9 cellular contexts compared by ENCODE assay signal in genomic region chr10:124802313-124802675, GRCh38. TPM values are rescaled to one million over a fixed set of nuclear protein-coding genes. Genes with fewer than 3 reads are reported as not detected.
A peak's percentile ranks its signal among the peaks of the same experiment; 100 is the strongest.
DNase-seq lines count a peak whose midpoint lies in the region; ATAC-seq, FAIRE-seq and TF ChIP-seq lines count a peak whose summit lies in the region.
"Had no signal": no experiment of that assay in that cellular context is flagged by ENCODE, and none has a peak within 500 bp of the region (broad histone marks: within the 10 kb centered on the region; RNA-seq: fewer than 3 reads in every experiment).

No MANE protein-coding gene starts in this region.

- intact Hi-C loops in activated CD4-positive, alpha-beta T cell treated with anti-CD3 and anti-CD28 coated beads, Interleukin-2, amount 10 ng/mL, durations not matched to agents 24 days and 14 days (cut with micrococcal nuclease): no loop called here

- H3F3A ChIP-seq in OCI-LY1 (ENCODE audit: insufficient read depth, low read length): no peaks in the 10 kb centered on the region

- H2AFZ ChIP-seq in OCI-LY1 (ENCODE audit: low read length): no peak overlapping the region

- H3K27me3 ChIP-seq in OCI-LY1 (ENCODE audit: insufficient read depth, low read length) (no peaks in the 10 kb centered on the region), muscle layer of duodenum (ENCODE audit: low read depth, low read length) (no peaks in the 10 kb centered on the region)

- H3K4me3 Mint-ChIP-seq in activated CD4-positive, alpha-beta T cell treated with anti-CD3 and anti-CD28 coated beads, Interleukin-2, amount 10 ng/mL, durations not matched to agents 24 days and 14 days: peak overlapping the region; percentile 95

- no peaks in the 10 kb centered on the region for H3K9me2 ChIP-seq in OCI-LY1 (ENCODE audit: low read depth, low read length)

- H3K27me3 Mint-ChIP-seq in activated CD4-positive, alpha-beta T cell treated with anti-CD3 and anti-CD28 coated beads, Interleukin-2, amount 10 ng/mL, durations not matched to agents 24 days and 14 days: peaks cover 8% of the 10 kb centered on the region

- peak; percentile 74 for DNase-seq in activated CD4-positive, alpha-beta T cell treated with anti-CD3 and anti-CD28 coated beads, Interleukin-2, amount 10 ng/mL, durations not matched to agents 24 days and 14 days
- DNase-seq in activated CD4-positive, alpha-beta T cell treated with anti-CD3 and anti-CD28 coated beads, Interleukin-2, amount 50 U/mL, for 4 hours: no peak
- DNase-seq in coronary artery (ENCODE audit: low spot score): no peak
- DNase-seq in NCI-H1092 (lab: John Stamatoyannopoulos, UW): no peak
- no peak for DNase-seq in urothelium cell line (ENCODE audit: low spot score)

- H3K4me3 ChIP-seq in OCI-LY1 (ENCODE audit: low read depth, low read length, poor library complexity, severe bottlenecking) (peak overlapping the region; percentile 93), coronary artery (peak overlapping the region; percentile 87), muscle layer of duodenum (ENCODE audit: low read depth in 1 of 2, low read length in 2 of 2) (peak overlapping the region; percentile 84 to 100)

- H3K36me3 ChIP-seq in OCI-LY1 (ENCODE audit: insufficient read depth, low read length): 0 out of 2 replicates have a peak, but pooled peaks cover under 1% of the 10 kb centered on the region
- no peaks in the 10 kb centered on the region for H3K36me3 ChIP-seq in muscle layer of duodenum (ENCODE audit: control insufficient read depth in 1 of 2, insufficient read depth in 2 of 2, low read length in 2 of 2)

- H3K9ac ChIP-seq in OCI-LY1 (ENCODE audit: low read length): peak overlapping the region; percentile 91

- H3K9me3 Mint-ChIP-seq in activated CD4-positive, alpha-beta T cell treated with anti-CD3 and anti-CD28 coated beads, Interleukin-2, amount 10 ng/mL, durations not matched to agents 24 days and 14 days: no peaks in the 10 kb centered on the region

- no peak for FAIRE-seq in urothelium cell line (lab: Jason Lieb, UNC)
- FAIRE-seq: frontal cortex had no signal

- H4K20me1 ChIP-seq in OCI-LY1 (ENCODE audit: insufficient read depth, low read length): no peaks in the 10 kb centered on the region

- ATAC-seq in HG02840 (IDR thresholded peaks at IDR 0.05; ENCODE audit: low FRiP score, unreplicated experiment): peak; percentile 40

- TF ChIP-seq CTCF in OCI-LY1 (IDR thresholded peaks at IDR 0.05; ENCODE audit: low read length) (no peak), coronary artery (IDR thresholded peaks at IDR 0.05) (no peak)

- H3K36me3 Mint-ChIP-seq in activated CD4-positive, alpha-beta T cell treated with anti-CD3 and anti-CD28 coated beads, Interleukin-2, amount 10 ng/mL, durations not matched to agents 24 days and 14 days (ENCODE audit: low read depth): no peaks in the 10 kb centered on the region

- H3K4me2 ChIP-seq in OCI-LY1 (ENCODE audit: low read length): peak overlapping the region; percentile 98

- H3K79me2 ChIP-seq in OCI-LY1 (ENCODE audit: insufficient read depth, low read length): peaks cover 32% of the 10 kb centered on the region

- peaks cover 14% of the 10 kb centered on the region for H3K4me1 Mint-ChIP-seq in activated CD4-positive, alpha-beta T cell treated with anti-CD3 and anti-CD28 coated beads, Interleukin-2, amount 10 ng/mL, durations not matched to agents 24 days and 14 days

- peak overlapping the region; percentile 89 for H3K27ac Mint-ChIP-seq in activated CD4-positive, alpha-beta T cell treated with anti-CD3 and anti-CD28 coated beads, Interleukin-2, amount 10 ng/mL, durations not matched to agents 24 days and 14 days

- H3K9me3 ChIP-seq in OCI-LY1 (ENCODE audit: low read length) (no peaks in the 10 kb centered on the region), muscle layer of duodenum (ENCODE audit: control insufficient read depth in 1 of 2, low read length in 2 of 2) (no peaks in the 10 kb centered on the region)

- H3K27ac ChIP-seq in OCI-LY1 (ENCODE audit: low read depth, low read length, poor library complexity, severe bottlenecking) (peak overlapping the region; percentile 47), coronary artery (peak overlapping the region; percentile 68 to 83), muscle layer of duodenum (ENCODE audit: low read length) (peak overlapping the region; percentile 84)

- peaks cover 17% of the 10 kb centered on the region for H3K4me1 ChIP-seq in OCI-LY1 (ENCODE audit: insufficient read depth, low read length, severe bottlenecking)
- H3K4me1 ChIP-seq in muscle layer of duodenum (ENCODE audit: control insufficient read depth in 1 of 2, insufficient read depth in 2 of 2, low read length in 2 of 2): peaks cover 10 to 20% of the 10 kb centered on the region in 2 donors

RNA-seq across cellular contexts. Expression of gene ABRAXAS2, which starts 0.7 kb away (rescaled TPM):
- total RNA-seq in activated CD4-positive, alpha-beta T cell treated with anti-CD3 and anti-CD28 coated beads, Interleukin-2, amount 10 ng/mL, durations not matched to agents 24 days and 14 days: 19.0 and 21.1 TPM in 2 replicates

RNA-seq across cellular contexts. Expression of gene EEF1AKMT2, which starts 10.6 kb away (rescaled TPM):
- 21.5 and 22.3 TPM in 2 replicates for total RNA-seq in activated CD4-positive, alpha-beta T cell treated with anti-CD3 and anti-CD28 coated beads, Interleukin-2, amount 10 ng/mL, durations not matched to agents 24 days and 14 days

RNA-seq across cellular contexts. Expression of gene FAM53B, which starts 58.1 kb away (rescaled TPM):
- 20.9 and 21.8 TPM in 2 replicates for total RNA-seq in activated CD4-positive, alpha-beta T cell treated with anti-CD3 and anti-CD28 coated beads, Interleukin-2, amount 10 ng/mL, durations not matched to agents 24 days and 14 days
